ENCODE assay signal across 23 cellular contexts in the genomic region with DNA sequence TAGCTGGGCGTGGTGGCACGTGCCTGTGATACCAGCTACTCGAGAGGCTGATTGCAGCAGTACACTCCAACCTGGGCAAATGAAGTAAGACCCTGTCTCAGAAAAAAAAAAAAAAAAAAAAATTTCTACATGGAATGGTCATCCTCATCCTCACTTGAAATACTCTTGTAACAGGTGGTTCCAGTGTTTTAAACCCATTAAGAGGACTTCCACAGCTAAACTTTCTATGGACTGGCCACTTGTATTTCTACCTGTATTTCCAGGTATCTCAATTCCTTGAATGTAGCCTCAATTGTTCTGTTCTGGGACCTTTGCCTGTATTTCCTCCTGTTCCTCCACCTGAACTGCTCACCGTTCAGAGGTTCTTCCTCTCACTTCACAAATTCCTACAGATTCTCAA.
"Had no signal": no experiment of that assay in that cellular context is flagged by ENCODE, and none has a peak within 500 bp of the region (broad histone marks: within the 10 kb centered on the region; RNA-seq: fewer than 3 reads in every experiment).

No MANE protein-coding gene starts in this region.

- H3K4me1 ChIP-seq: pancreas, suprapubic skin had no signal

- H3K27me3 ChIP-seq: heart left ventricle, pancreas, suprapubic skin, thyroid gland had no signal

- FAIRE-seq: endometrium, frontal cortex, islet of Langerhans, pancreas, small intestine, urothelium cell line had no signal

- ATAC-seq: esophagus mucosa, heart left ventricle, pancreas, right cardiac atrium had no signal

- H3K4me3 ChIP-seq: heart left ventricle, pancreas, suprapubic skin, thyroid gland had no signal

- H3K36me3 ChIP-seq: thyroid gland had no signal

- H3K27ac Mint-ChIP-seq: nephron, progenitor cell of endocrine pancreas, type B pancreatic cell had no signal

- H3K9me3 Mint-ChIP-seq: naive B cell, nephron, type B pancreatic cell had no signal

- DNase-seq: effector memory CD4-positive, alpha-beta T cell; heart left ventricle; hypothalamus; kidney glomerular epithelial cell; mammary epithelial cell; midbrain; naive B cell; occipital lobe; pancreas; right cardiac atrium; small intestine; stimulated activated CD4-positive, alpha-beta T cell treated with anti-CD3 and anti-CD28 coated beads, Interleukin-12 subunit alpha, Interleukin-12 subunit beta, amount 100 ng/mL, for 4 hours; stimulated activated naive CD4-positive, alpha-beta T cell; thyroid gland had no signal

- H3K4me3 Mint-ChIP-seq: naive B cell, nephron, type B pancreatic cell had no signal

- H3K27ac ChIP-seq: heart left ventricle, pancreas, suprapubic skin, thyroid gland had no signal

- H3K4me1 Mint-ChIP-seq: naive B cell, nephron had no signal

- H3K27me3 Mint-ChIP-seq: naive B cell, progenitor cell of endocrine pancreas, type B pancreatic cell had no signal

- H3K9me3 ChIP-seq: heart left ventricle, pancreas, suprapubic skin, thyroid gland had no signal
